8 cellular contexts compared by ENCODE assay signal in the genomic region with DNA sequence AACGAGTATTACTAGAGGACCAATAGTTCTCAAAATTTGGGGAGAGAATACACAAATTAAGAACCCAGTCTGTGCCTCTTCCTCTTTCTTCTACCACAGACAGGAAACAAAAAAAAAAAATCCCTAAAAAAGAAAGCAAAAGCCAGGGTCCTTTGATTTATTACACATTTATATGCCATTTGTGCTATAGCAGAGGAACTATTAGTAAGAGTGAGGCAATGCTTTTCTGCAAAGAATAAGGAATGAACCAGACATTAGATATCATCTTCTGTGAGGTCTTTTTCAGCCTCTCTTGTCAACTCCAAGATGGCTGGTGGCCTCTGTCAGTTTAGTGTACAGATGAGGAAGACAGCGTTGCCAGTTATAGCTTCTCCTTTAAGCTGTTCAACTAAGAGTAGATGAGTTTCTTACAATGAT.
DNase-seq lines count a peak whose midpoint lies in the region; ATAC-seq and TF ChIP-seq lines count a peak whose summit lies in the region.

No MANE protein-coding gene starts in this region.

- H3K4me3 Mint-ChIP-seq in effector memory CD8-positive, alpha-beta T cell = peak overlapping the region; percentile 11 to 51
- H3K4me3 Mint-ChIP-seq in progenitor cell of endocrine pancreas (ENCODE audit: low read depth) = no peak overlapping the region

- peaks cover 7 to 19% of the 10 kb centered on the region in 2 donors for H3K4me1 Mint-ChIP-seq in effector memory CD8-positive, alpha-beta T cell (ENCODE audit: low read depth in 2 of 2)
- H3K4me1 Mint-ChIP-seq in progenitor cell of endocrine pancreas (ENCODE audit: low read depth) = peaks cover 7% of the 10 kb centered on the region

- no peaks in the 10 kb centered on the region for H3K27me3 Mint-ChIP-seq in effector memory CD8-positive, alpha-beta T cell
- H3K27me3 Mint-ChIP-seq in progenitor cell of endocrine pancreas = no peaks in the 10 kb centered on the region

- H3K36me3 ChIP-seq in GM06990 (ENCODE audit: control insufficient read depth, insufficient read depth, low read length) (no peaks in the 10 kb centered on the region; the same call in 1 of the 2 replicates), KOPT-K1 (ENCODE audit: insufficient read depth, low read length) (no peaks in the 10 kb centered on the region; the same call in 1 of the 2 replicates)

- H3K9me3 Mint-ChIP-seq in effector memory CD8-positive, alpha-beta T cell = no peaks in the 10 kb centered on the region
- H3K9me3 Mint-ChIP-seq in progenitor cell of endocrine pancreas (ENCODE audit: low read depth) = no peaks in the 10 kb centered on the region

- peak overlapping the region; percentile 13 to 72 for H3K27ac Mint-ChIP-seq in effector memory CD8-positive, alpha-beta T cell
- H3K27ac Mint-ChIP-seq in progenitor cell of endocrine pancreas = no peak overlapping the region

- H3K9me3 ChIP-seq in KOPT-K1 (ENCODE audit: insufficient read depth, low read length, poor library complexity, severe bottlenecking) = no peaks in the 10 kb centered on the region

- H3K27me3 ChIP-seq in GM06990 (replicated peaks; ENCODE audit: control insufficient read depth, insufficient read depth, low read length) = no peaks in the 10 kb centered on the region

- peak overlapping the region; percentile 58 for H3K27ac ChIP-seq in KOPT-K1 (ENCODE audit: low read depth, low read length, poor library complexity, severe bottlenecking)

- TF ChIP-seq CTCF in GM06990 (IDR thresholded peaks at IDR 0.05; ENCODE audit: insufficient read depth, low read length, poor library complexity, severe bottlenecking) = no peak
- no peak for TF ChIP-seq CTCF in progenitor cell of endocrine pancreas (IDR thresholded peaks at IDR 0.05; ENCODE audit: unreplicated experiment)

- peaks cover 12% of the 10 kb centered on the region for H3K36me3 Mint-ChIP-seq in effector memory CD8-positive, alpha-beta T cell (ENCODE audit: insufficient read depth)
- H3K36me3 Mint-ChIP-seq in progenitor cell of endocrine pancreas (ENCODE audit: insufficient read depth) = peaks cover 12% of the 10 kb centered on the region

- peak; percentile 58 for ATAC-seq in GM21367 (IDR thresholded peaks at IDR 0.05; ENCODE audit: unreplicated experiment)
- ATAC-seq in effector memory CD8-positive, alpha-beta T cell (replicated peaks) = peak; percentile 54

- H3K4me3 ChIP-seq in GM06990 (replicated peaks; ENCODE audit: low read depth, low read length) = peak overlapping the region; percentile 20

- DNase-seq in GM06990 (ENCODE audit: extremely low read depth, insufficient read length) = peak; percentile 45
- no peak for DNase-seq in effector memory CD8-positive, alpha-beta T cell
- DNase-seq in foreskin melanocyte = no peak
- DNase-seq in progenitor cell of endocrine pancreas (ENCODE audit: low spot score, unreplicated experiment) = no peak
- DNase-seq in cerebellar cortex (ENCODE audit: low spot score) = no peak
- DNase-seq in DMS153 treated with DMSO at 0.1 percent for 48 hours (lab: John Stamatoyannopoulos, UW; ENCODE audit: unreplicated experiment) = no peak
